ENCODE assay signal across 8 cellular contexts in genomic region chr5:32942225-32942989, GRCh38.
DNase-seq lines count a peak whose midpoint lies in the region; ATAC-seq and TF ChIP-seq lines count a peak whose summit lies in the region.

No MANE protein-coding gene starts in this region.

- POLR2A ChIA-PET in Panc1 (lab: Charles Lee), result no interaction called here

- peak; percentile 72 for ATAC-seq in GM18520 (IDR thresholded peaks at IDR 0.05; ENCODE audit: unreplicated experiment)
- peak; percentile 87 for ATAC-seq in HG03159 (IDR thresholded peaks at IDR 0.05; ENCODE audit: unreplicated experiment)
- ATAC-seq in Panc1, result peak; percentile 62; the same call in 1 of the 2 replicates

- TF ChIP-seq CTCF in Panc1 (IDR thresholded peaks at IDR 0.05), result peak; percentile 52

- in situ Hi-C loops in Panc1 (cut with HindIII; ENCODE audit: low pct_unique_long_range_greater_than_20kb, low sequenced_read_pairs), result no loop called here

- DNase-seq in AML-193 (lab: John Stamatoyannopoulos, UW) (peak; percentile 32 to 51), Panc1 (ENCODE audit: low read depth, low spot score) (peak; percentile 22), iPS DF 4.7 (ENCODE audit: extremely low read depth, low spot score) (peak; percentile 56), epidermal melanocyte (ENCODE audit: insufficient read length, low spot score) (no peak), caudate nucleus (lab: John Stamatoyannopoulos, UW) (no peak)
- no peak for DNase-seq in activated effector memory CD4-positive, alpha-beta T cell treated with anti-CD3 and anti-CD28 coated beads, Interleukin-2, amount 50 U/mL, for 16 hours

- H3K27me3 ChIP-seq in Panc1 (ENCODE audit: control insufficient read depth, insufficient read depth, low read length), result no peaks in the 10 kb centered on the region

- H3K9me3 ChIP-seq in Panc1 (ENCODE audit: control insufficient read depth, insufficient read depth, low read depth, low read length), result no peaks in the 10 kb centered on the region

- no peak overlapping the region for H3K4me3 ChIP-seq in Panc1 (ENCODE audit: low read depth in 2 of 2, low read length in 2 of 2)

- CTCF ChIA-PET in Panc1 (lab: Charles Lee), result no interaction called here

- no TSS peak for BruUV-seq in Panc1 (replicated peaks; lab: Mats Ljungman, UMichigan)

- no peak overlapping the region for H3K27ac ChIP-seq in Panc1 (ENCODE audit: low read length)
- H3K27ac ChIP-seq in caudate nucleus (ENCODE audit: low read depth, low read length), result no peak overlapping the region

- no peaks in the 10 kb centered on the region for H3K36me3 ChIP-seq in Panc1 (ENCODE audit: control insufficient read depth, insufficient read depth, low read length)

- H3K4me1 ChIP-seq in Panc1 (ENCODE audit: control insufficient read depth, insufficient read depth, low read length), result no peaks in the 10 kb centered on the region

- intact Hi-C loops in Panc1 (cut with micrococcal nuclease; ENCODE audit: unreplicated experiment), result no loop called here

Comparison
In these comparisons a context has a peak if more than half of its experiments do, and no peak if none do; other contexts are left out.
1. DNase-seq: peak in AML-193 (2 of 2), Panc1 (single experiment) and iPS DF 4.7 (single experiment); none in epidermal melanocyte (single experiment), activated effector memory CD4-positive, alpha-beta T cell treated with anti-CD3 and anti-CD28 coated beads, Interleukin-2, amount 50 U/mL, for 16 hours (single experiment) and caudate nucleus (0 of 61).
2. Peak in every context shown above with its lines, with median percentiles within 50 percentile points of each other: ATAC-seq.